In genomic region chr6:139568956-139569538, GRCh38 we compare ENCODE assay signal across 12 cellular contexts.
DNase-seq lines count a peak whose midpoint lies in the region; TF ChIP-seq lines count a peak whose summit lies in the region.
"Had no signal": no experiment of that assay in that cellular context is flagged by ENCODE, and none has a peak within 500 bp of the region (broad histone marks: within the 10 kb centered on the region; RNA-seq: fewer than 3 reads in every experiment).

No MANE protein-coding gene starts in this region.

- H3K79me2 ChIP-seq in H9 (ENCODE audit: insufficient read depth, low read length), result no peaks in the 10 kb centered on the region

- H3K4me2 ChIP-seq in mesenchymal stem cell (ENCODE audit: low read length, poor library complexity, severe bottlenecking), result no peak overlapping the region
- no peak overlapping the region for H3K4me2 ChIP-seq in H9 (ENCODE audit: insufficient read depth, insufficient read length, low read length)

- H3K79me1 ChIP-seq in mesenchymal stem cell (replicated peaks; ENCODE audit: low read length, poor library complexity, severe bottlenecking) (peaks cover 5% of the 10 kb centered on the region), H9 (ENCODE audit: insufficient read depth, low read depth, low read length, poor library complexity, severe bottlenecking) (no peaks in the 10 kb centered on the region)

- CTCF ChIA-PET in activated CD4-positive, alpha-beta memory T cell treated with anti-CD3 and anti-CD28 coated beads for 36 hours (lab: Charles Lee), result no interaction called here

- H3K27ac ChIP-seq in mesenchymal stem cell (ENCODE audit: low read length, poor library complexity, severe bottlenecking) (peak overlapping the region; percentile 98), H9 (ENCODE audit: insufficient read length, low read depth, low read length) (no peak overlapping the region)

- H4K5ac ChIP-seq in H9 (ENCODE audit: insufficient read length, low read depth, low read length), result no peak overlapping the region

- no peaks in the 10 kb centered on the region; a peak in 2 of 5 replicates for H3K9me3 Mint-ChIP-seq in H9
- H3K9me3 Mint-ChIP-seq in activated CD4-positive, alpha-beta memory T cell treated with anti-CD3 and anti-CD28 coated beads for 36 hours, result no peaks in the 10 kb centered on the region

- TF ChIP-seq CTCF in choroid plexus epithelial cell (conservative IDR thresholded peaks at IDR 0.05; ENCODE audit: low read depth, low read length), result no peak
- TF ChIP-seq CTCF in H9 (conservative IDR thresholded peaks at IDR 0.05), result no peak

- intact Hi-C loops in activated CD4-positive, alpha-beta memory T cell treated with anti-CD3 and anti-CD28 coated beads for 36 hours (cut with micrococcal nuclease), result loop anchor here (2.0 kb wide), 1 partner anchor 36 kb away; no protein-coding TSS in a partner anchor

- H3K23me2 ChIP-seq in H9 (ENCODE audit: insufficient read length, low read depth, low read length, poor library complexity, severe bottlenecking), result no peaks in the 10 kb centered on the region

- H3K14ac ChIP-seq in mesenchymal stem cell (ENCODE audit: low read length in 2 of 2) (no peak overlapping the region), H9 (ENCODE audit: insufficient read depth, low read length) (no peak overlapping the region)

- no peak overlapping the region for H3K4me3 Mint-ChIP-seq in H9
- H3K4me3 Mint-ChIP-seq in activated CD4-positive, alpha-beta memory T cell treated with anti-CD3 and anti-CD28 coated beads for 36 hours, result no peak overlapping the region
- H3K4me3 Mint-ChIP-seq: activated CD4-positive, alpha-beta memory T cell treated with anti-CD3 and anti-CD28 coated beads, Interleukin-2, amount 10 ng/mL, durations not matched to agents 7 days and 5 days had no signal

- H2AFZ ChIP-seq in mesenchymal stem cell (ENCODE audit: low read depth, low read length), result no peak overlapping the region
- no peak overlapping the region for H2AFZ ChIP-seq in H9 (ENCODE audit: low read length)

- H4K91ac ChIP-seq in mesenchymal stem cell (ENCODE audit: low read length) (no peak overlapping the region), H9 (ENCODE audit: insufficient read length, low read depth, low read length) (no peak overlapping the region)

- no CpG with 5 or more reads among the region's 5 CpGs for WGBS in mesenchymal stem cell
- no CpG with 5 or more reads among the region's 5 CpGs for WGBS in H9 (ENCODE audit: extremely low coverage, insufficient read length, low lambda C conversion rate)

- H4K8ac ChIP-seq in mesenchymal stem cell (ENCODE audit: low read length), result no peak overlapping the region
- no peak overlapping the region for H4K8ac ChIP-seq in H9 (replicated peaks; ENCODE audit: insufficient read length, low read depth, low read length)

- H4K20me1 ChIP-seq in H9 (ENCODE audit: control insufficient read depth, insufficient read depth, insufficient read length), result no peaks in the 10 kb centered on the region

- DNase-seq in AG08395 (ENCODE audit: low spot score) (peak; percentile 84), M059J (ENCODE audit: low read depth) (peak; percentile 94), choroid plexus epithelial cell (ENCODE audit: low read depth) (peak; percentile 93), mesenchymal stem cell (peak; percentile 84), H9 (no peak), HK-2 (ENCODE audit: unreplicated experiment) (no peak)
- DNase-seq in activated T-cell treated with anti-CD3 and anti-CD28 coated beads, Interleukin-2, amount 50 U/mL, for 1 hour, result no peak
- DNase-seq in activated CD4-positive, alpha-beta memory T cell treated with anti-CD3 and anti-CD28 coated beads for 36 hours, result no peak
- DNase-seq: activated CD4-positive, alpha-beta memory T cell treated with anti-CD3 and anti-CD28 coated beads, Interleukin-2, amount 10 ng/mL, durations not matched to agents 7 days and 5 days; amygdala; BE2C; NCI-H2227 treated with DMSO at 0.1 percent for 48 hours had no signal

- H3K4me3 ChIP-seq in choroid plexus epithelial cell (ENCODE audit: low read depth, low read length) (no peak overlapping the region), mesenchymal stem cell (ENCODE audit: insufficient read depth in 1 of 2, low read depth in 1 of 2, low read length in 2 of 2) (peak overlapping the region in 1 of 2 experiments; percentile 1)

- H3T11ph ChIP-seq in H9 (ENCODE audit: low read length), result no peak overlapping the region

- H3K56ac ChIP-seq in H9 (ENCODE audit: insufficient read length, low read depth, low read length), result no peak overlapping the region

- H3K36me3 Mint-ChIP-seq in H9 (ENCODE audit: insufficient read depth in 1 of 3, low read depth in 3 of 3), result peaks cover 0 to 2% (median 0%) of the 10 kb centered on the region in 3 experiments; a peak in 1 of 7 replicates
- H3K36me3 Mint-ChIP-seq in activated CD4-positive, alpha-beta memory T cell treated with anti-CD3 and anti-CD28 coated beads for 36 hours, result no peaks in the 10 kb centered on the region

- H2AK5ac ChIP-seq in mesenchymal stem cell (ENCODE audit: low read length, severe bottlenecking), result no peak overlapping the region
- H2AK5ac ChIP-seq in H9 (ENCODE audit: insufficient read length, low read length), result no peak overlapping the region

- no peaks in the 10 kb centered on the region for H3K36me3 ChIP-seq in mesenchymal stem cell (ENCODE audit: control insufficient read depth in 1 of 2, insufficient read depth in 2 of 2, low read depth in 1 of 2, low read length in 2 of 2)
- H3K36me3 ChIP-seq: BE2C had no signal

- no peaks in the 10 kb centered on the region for H3K27me3 ChIP-seq in mesenchymal stem cell (ENCODE audit: control insufficient read depth in 1 of 2, insufficient read depth in 1 of 2, low read length in 2 of 2)
- H3K27me3 ChIP-seq in H9 (ENCODE audit: insufficient read depth, low read length), result no peaks in the 10 kb centered on the region
- H3K27me3 ChIP-seq: BE2C had no signal

- peaks cover 0 to 4% of the 10 kb centered on the region in 2 experiments; a peak in 1 of 4 replicates for H3K4me1 Mint-ChIP-seq in H9
- peaks cover 11% of the 10 kb centered on the region for H3K4me1 Mint-ChIP-seq in activated CD4-positive, alpha-beta memory T cell treated with anti-CD3 and anti-CD28 coated beads for 36 hours (ENCODE audit: low read depth)

- H3K27ac Mint-ChIP-seq in H9, result no peak overlapping the region
- H3K27ac Mint-ChIP-seq in activated CD4-positive, alpha-beta memory T cell treated with anti-CD3 and anti-CD28 coated beads for 36 hours, result no peak overlapping the region
- H3K27ac Mint-ChIP-seq: activated CD4-positive, alpha-beta memory T cell treated with anti-CD3 and anti-CD28 coated beads, Interleukin-2, amount 10 ng/mL, durations not matched to agents 7 days and 5 days had no signal

- H2BK5ac ChIP-seq in mesenchymal stem cell (ENCODE audit: low read depth, low read length, poor library complexity, severe bottlenecking), result no peak overlapping the region
- no peak overlapping the region for H2BK5ac ChIP-seq in H9 (ENCODE audit: insufficient read length, low read length)

- POLR2A ChIA-PET in activated CD4-positive, alpha-beta memory T cell treated with anti-CD3 and anti-CD28 coated beads for 36 hours (lab: Charles Lee), result no interaction called here

- H2BK120ac ChIP-seq in mesenchymal stem cell (ENCODE audit: low read depth, low read length) (no peak overlapping the region), H9 (ENCODE audit: low read depth, low read length, poor library complexity, severe bottlenecking) (no peak overlapping the region)

- H3K27me3 Mint-ChIP-seq in H9 (ENCODE audit: low read depth), result no peaks in the 10 kb centered on the region
- H3K27me3 Mint-ChIP-seq in activated CD4-positive, alpha-beta memory T cell treated with anti-CD3 and anti-CD28 coated beads for 36 hours, result no peaks in the 10 kb centered on the region
- H3K27me3 Mint-ChIP-seq: activated CD4-positive, alpha-beta memory T cell treated with anti-CD3 and anti-CD28 coated beads, Interleukin-2, amount 10 ng/mL, durations not matched to agents 7 days and 5 days had no signal

- H2BK12ac ChIP-seq in mesenchymal stem cell (ENCODE audit: low read length in 2 of 2) (no peak overlapping the region), H9 (ENCODE audit: insufficient read length, low read depth, low read length) (no peak overlapping the region)

- H3K23ac ChIP-seq in mesenchymal stem cell (ENCODE audit: low read length in 2 of 2) (no peak overlapping the region), H9 (ENCODE audit: insufficient read length, low read depth, low read length) (no peak overlapping the region)

- H3K9ac ChIP-seq in mesenchymal stem cell (ENCODE audit: low read length) (peak overlapping the region; percentile 46), H9 (ENCODE audit: extremely low read depth, insufficient read length, low read length) (no peak overlapping the region)

- H3K9me3 ChIP-seq in mesenchymal stem cell (ENCODE audit: control insufficient read depth, low read length) (no peaks in the 10 kb centered on the region), H9 (ENCODE audit: control insufficient read depth, low read depth, low read length) (no peaks in the 10 kb centered on the region)
- H3K9me3 ChIP-seq: BE2C had no signal

- H2BK20ac ChIP-seq in H9 (ENCODE audit: low read depth, low read length, poor library complexity, severe bottlenecking), result no peak overlapping the region

- H3K4ac ChIP-seq in mesenchymal stem cell (ENCODE audit: low read depth in 1 of 2, low read length in 2 of 2) (peak overlapping the region in 1 of 2 experiments; percentile 61), H9 (ENCODE audit: low read depth, low read length) (no peak overlapping the region)

- no peak overlapping the region for H3K18ac ChIP-seq in mesenchymal stem cell (ENCODE audit: low read depth in 1 of 2, low read length in 2 of 2)
- no peak overlapping the region for H3K18ac ChIP-seq in H9 (ENCODE audit: insufficient read length, low read depth, low read length)

- H3K4me1 ChIP-seq in mesenchymal stem cell (ENCODE audit: control insufficient read depth, insufficient read depth, low read depth, low read length), result peaks cover 7% of the 10 kb centered on the region
- H3K4me1 ChIP-seq in H9 (ENCODE audit: insufficient read depth, low read length), result no peaks in the 10 kb centered on the region
- H3K4me1 ChIP-seq: BE2C had no signal

- H2BK15ac ChIP-seq in mesenchymal stem cell (ENCODE audit: low read depth, poor library complexity, severe bottlenecking) (no peak overlapping the region), H9 (ENCODE audit: low read depth, low read length) (no peak overlapping the region)

Comparison
In these comparisons a context has a peak if more than half of its experiments do, and no peak if none do; other contexts are left out.
1. DNase-seq: peak in AG08395 (single experiment), M059J (single experiment), choroid plexus epithelial cell (single experiment) and mesenchymal stem cell (single experiment); none in activated T-cell treated with anti-CD3 and anti-CD28 coated beads, Interleukin-2, amount 50 U/mL, for 1 hour (single experiment), H9 (single experiment), HK-2 (single experiment) and activated CD4-positive, alpha-beta memory T cell treated with anti-CD3 and anti-CD28 coated beads for 36 hours (single experiment).